ENCODE assay signal across 23 cellular contexts in genomic region chr18:709771-710170, GRCh38. TPM values are rescaled to one million over a fixed set of nuclear protein-coding genes. Genes with fewer than 3 reads are reported as not detected.
A peak's percentile ranks its signal among the peaks of the same experiment; 100 is the strongest.
DNase-seq lines count a peak whose midpoint lies in the region; ATAC-seq and TF ChIP-seq lines count a peak whose summit lies in the region.
"Had no signal": no experiment of that assay in that cellular context is flagged by ENCODE, and none has a peak within 500 bp of the region (broad histone marks: within the 10 kb centered on the region; RNA-seq: fewer than 3 reads in every experiment).

No MANE protein-coding gene starts in this region.

- H3K4me3 Mint-ChIP-seq in activated CD4-positive, alpha-beta T cell treated with anti-CD3 and anti-CD28 coated beads for 36 hours: peak overlapping the region; percentile 4
- no peak overlapping the region for H3K4me3 Mint-ChIP-seq in activated CD4-positive, alpha-beta T cell treated with anti-CD3 and anti-CD28 coated beads, Interleukin-2, amount 10 ng/mL, durations not matched to agents 7 days and 5 days
- peak overlapping the region; percentile 96 for H3K4me3 Mint-ChIP-seq in activated CD8-positive, alpha-beta T cell treated with anti-CD3 and anti-CD28 coated beads for 36 hours

- POLR2A ChIA-PET in activated CD4-positive, alpha-beta T cell treated with anti-CD3 and anti-CD28 coated beads for 36 hours (lab: Charles Lee): interaction anchor here (0.9 kb wide), 1 partner anchor 26 kb away, joined by 3 read pairs; no protein-coding TSS in a partner anchor
- POLR2A ChIA-PET in activated CD4-positive, alpha-beta T cell treated with anti-CD3 and anti-CD28 coated beads, Interleukin-2, amount 10 ng/mL, durations not matched to agents 7 days and 5 days (lab: Charles Lee): no interaction called here
- POLR2A ChIA-PET in activated CD8-positive, alpha-beta T cell treated with anti-CD3 and anti-CD28 coated beads for 36 hours (lab: Charles Lee): interaction anchor here (2.5 kb wide), 1 partner anchor 51 kb away, joined by 14 read pairs; the partner anchor contains the start of gene TYMS

- no peaks in the 10 kb centered on the region for H3K4me1 ChIP-seq in mesendoderm (ENCODE audit: control insufficient read depth, low read depth, low read length)
- H3K4me1 ChIP-seq: psoas muscle had no signal

- no peak overlapping the region for H2BK5ac ChIP-seq in mesendoderm (ENCODE audit: low read length)

- H2BK120ac ChIP-seq in mesendoderm (ENCODE audit: low read depth, low read length): no peak overlapping the region

- no peak overlapping the region for H3K18ac ChIP-seq in mesendoderm (ENCODE audit: low read length)

- no peak overlapping the region for H3K9ac ChIP-seq in mesendoderm (ENCODE audit: low read length)

- no peak overlapping the region for H3K27ac ChIP-seq in mesendoderm (ENCODE audit: low read depth, low read length)
- H3K27ac ChIP-seq in WERI-Rb-1: no peak overlapping the region
- H3K27ac ChIP-seq: C4-2B, HL-60, psoas muscle had no signal

- H3K27me3 ChIP-seq in mesendoderm (ENCODE audit: insufficient read depth, low read length, poor library complexity) (no peaks in the 10 kb centered on the region), WERI-Rb-1 (ENCODE audit: insufficient read depth, low read depth, severe bottlenecking) (no peaks in the 10 kb centered on the region)
- H3K27me3 ChIP-seq: breast epithelium had no signal

- H2AK5ac ChIP-seq in mesendoderm (ENCODE audit: low read length): no peak overlapping the region

- H4K5ac ChIP-seq in mesendoderm (ENCODE audit: low read length): no peak overlapping the region

- H3K9me3 ChIP-seq in WERI-Rb-1 (ENCODE audit: severe bottlenecking): peaks cover 5% of the 10 kb centered on the region
- H3K9me3 ChIP-seq: breast epithelium, psoas muscle had no signal

- no peak for ATAC-seq in activated CD4-positive, alpha-beta T cell treated with anti-CD3 and anti-CD28 coated beads for 36 hours
- ATAC-seq in activated CD8-positive, alpha-beta T cell treated with anti-CD3 and anti-CD28 coated beads for 36 hours: no peak
- no peak for ATAC-seq in HG02798 (IDR thresholded peaks at IDR 0.05; ENCODE audit: poor library complexity, unreplicated experiment)
- ATAC-seq: psoas muscle, T-cell had no signal

- intact Hi-C loops in activated CD4-positive, alpha-beta T cell treated with anti-CD3 and anti-CD28 coated beads for 36 hours (cut with DNase I, micrococcal nuclease): loop anchor here (2.0 to 5.0 kb wide), 3 partner anchors 53 to 441 kb away; partner anchors contain the start of genes CLUL1 (in 1 of the 2), THOC1 (in 1 of the 2) and TYMS (in 1 of the 2)
- intact Hi-C loops in activated CD8-positive, alpha-beta T cell treated with anti-CD3 and anti-CD28 coated beads for 36 hours (cut with micrococcal nuclease): loop anchor here (10.0 kb wide), 1 partner anchor 125 kb away; no protein-coding TSS in a partner anchor

- peaks cover 13% of the 10 kb centered on the region for H3K79me2 ChIP-seq in mesendoderm (ENCODE audit: control insufficient read depth, insufficient read depth, low read length)

- H3K36me3 ChIP-seq in mesendoderm (ENCODE audit: control insufficient read depth, insufficient read depth, low read length) (peaks cover 3% of the 10 kb centered on the region), WERI-Rb-1 (peaks cover 9% of the 10 kb centered on the region)
- H3K36me3 ChIP-seq: breast epithelium had no signal

- no peak overlapping the region for H3K27ac Mint-ChIP-seq in activated CD4-positive, alpha-beta T cell treated with anti-CD3 and anti-CD28 coated beads for 36 hours
- no peak overlapping the region for H3K27ac Mint-ChIP-seq in activated CD4-positive, alpha-beta T cell treated with anti-CD3 and anti-CD28 coated beads, Interleukin-2, amount 10 ng/mL, durations not matched to agents 7 days and 5 days
- peak overlapping the region; percentile 51 for H3K27ac Mint-ChIP-seq in activated CD8-positive, alpha-beta T cell treated with anti-CD3 and anti-CD28 coated beads for 36 hours
- H3K27ac Mint-ChIP-seq: mesothelial cell of epicardium, T-cell had no signal

- no peak overlapping the region for H2BK15ac ChIP-seq in mesendoderm (replicated peaks; ENCODE audit: low read depth)

- TF ChIP-seq CTCF in activated CD8-positive, alpha-beta T cell treated with anti-CD3 and anti-CD28 coated beads for 36 hours (IDR thresholded peaks at IDR 0.05): no peak
- no peak for TF ChIP-seq CTCF in WERI-Rb-1 (IDR thresholded peaks at IDR 0.05; ENCODE audit: low read depth, low read length)

- no peaks in the 10 kb centered on the region for H3K27me3 Mint-ChIP-seq in activated CD4-positive, alpha-beta T cell treated with anti-CD3 and anti-CD28 coated beads for 36 hours
- no peaks in the 10 kb centered on the region for H3K27me3 Mint-ChIP-seq in activated CD4-positive, alpha-beta T cell treated with anti-CD3 and anti-CD28 coated beads, Interleukin-2, amount 10 ng/mL, durations not matched to agents 7 days and 5 days
- no peaks in the 10 kb centered on the region for H3K27me3 Mint-ChIP-seq in activated CD8-positive, alpha-beta T cell treated with anti-CD3 and anti-CD28 coated beads for 36 hours
- H3K27me3 Mint-ChIP-seq: T-cell had no signal

- DNase-seq in activated CD4-positive, alpha-beta T cell treated with anti-CD3 and anti-CD28 coated beads for 36 hours: no peak
- DNase-seq in activated CD4-positive, alpha-beta T cell treated with anti-CD3 and anti-CD28 coated beads, Interleukin-2, amount 10 ng/mL, durations not matched to agents 7 days and 5 days: no peak
- DNase-seq in DMS79 (lab: John Stamatoyannopoulos, UW) (peak; percentile 65), mesendoderm (peak; percentile 55), COR-L47 (lab: John Stamatoyannopoulos, UW) (no peak), WERI-Rb-1 (no peak)
- DNase-seq in activated CD8-positive, alpha-beta T cell treated with anti-CD3 and anti-CD28 coated beads for 36 hours: no peak
- DNase-seq: activated CD4-positive, alpha-beta T cell treated with anti-CD3 and anti-CD28 coated beads, Interleukin-2, amount 50 U/mL, for 48 hours; DND-41; HCEC 1CT; kidney glomerular epithelial cell; NCI-H1694 treated with DMSO at 0.1 percent for 48 hours; NCI-H446 treated with DMSO at 0.1 percent for 48 hours; psoas muscle; SHP77; stimulated activated CD4-positive, alpha-beta T cell treated with anti-CD3 and anti-CD28 coated beads, Interleukin-4, amount 100 ng/mL, for 1 hour; T-cell had no signal

- H3K4me3 ChIP-seq in mesendoderm (ENCODE audit: low read length) (no peak overlapping the region), WERI-Rb-1 (ENCODE audit: low read depth, low read length) (no peak overlapping the region)
- H3K4me3 ChIP-seq: breast epithelium, psoas muscle, skin epidermis had no signal

- WGBS in mesendoderm (ENCODE audit: extremely low coverage, insufficient coverage, low lambda C conversion rate): no CpG with 5 or more reads among the region's 1 CpG

- H3K36me3 Mint-ChIP-seq in activated CD4-positive, alpha-beta T cell treated with anti-CD3 and anti-CD28 coated beads for 36 hours (ENCODE audit: low read depth): peaks cover 55% of the 10 kb centered on the region
- H3K36me3 Mint-ChIP-seq in activated CD4-positive, alpha-beta T cell treated with anti-CD3 and anti-CD28 coated beads, Interleukin-2, amount 10 ng/mL, durations not matched to agents 7 days and 5 days (ENCODE audit: low read depth): peaks cover 32% of the 10 kb centered on the region
- H3K36me3 Mint-ChIP-seq in activated CD8-positive, alpha-beta T cell treated with anti-CD3 and anti-CD28 coated beads for 36 hours (ENCODE audit: low read depth): peaks cover 63% of the 10 kb centered on the region

- CTCF ChIA-PET in activated CD4-positive, alpha-beta T cell treated with anti-CD3 and anti-CD28 coated beads for 36 hours (lab: Charles Lee): interaction anchor here (0.7 to 3.3 kb wide), 3 partner anchors 30 to 130 kb away, joined by 4 to 8 read pairs (median 7); no protein-coding TSS in a partner anchor
- CTCF ChIA-PET in activated CD4-positive, alpha-beta T cell treated with anti-CD3 and anti-CD28 coated beads, Interleukin-2, amount 10 ng/mL, durations not matched to agents 7 days and 5 days (lab: Charles Lee): interaction anchor here (0.8 to 3.3 kb wide), 8 partner anchors 11 to 550 kb away, joined by 3 to 16 read pairs (median 4); no protein-coding TSS in a partner anchor
- CTCF ChIA-PET in activated CD8-positive, alpha-beta T cell treated with anti-CD3 and anti-CD28 coated beads for 36 hours (lab: Charles Lee): interaction anchor here (0.6 to 4.0 kb wide), 2 partner anchors 103 to 130 kb away, joined by 3 to 18 read pairs; no protein-coding TSS in a partner anchor

- H3K56ac ChIP-seq in mesendoderm (ENCODE audit: low read length): no peak overlapping the region

- no peak overlapping the region for H4K8ac ChIP-seq in mesendoderm (ENCODE audit: low read depth, low read length)

- H3K9me3 Mint-ChIP-seq in activated CD4-positive, alpha-beta T cell treated with anti-CD3 and anti-CD28 coated beads for 36 hours (ENCODE audit: low read depth): no peaks in the 10 kb centered on the region
- H3K9me3 Mint-ChIP-seq in activated CD4-positive, alpha-beta T cell treated with anti-CD3 and anti-CD28 coated beads, Interleukin-2, amount 10 ng/mL, durations not matched to agents 7 days and 5 days: no peaks in the 10 kb centered on the region
- H3K9me3 Mint-ChIP-seq in activated CD8-positive, alpha-beta T cell treated with anti-CD3 and anti-CD28 coated beads for 36 hours: peaks cover under 1% of the 10 kb centered on the region

- H3K4ac ChIP-seq in mesendoderm (ENCODE audit: low read depth, low read length): no peak overlapping the region

- peaks cover 11% of the 10 kb centered on the region for H3K79me1 ChIP-seq in mesendoderm (ENCODE audit: low read length)

- no peak overlapping the region for H3K4me2 ChIP-seq in mesendoderm (ENCODE audit: low read length)

- H3K4me1 Mint-ChIP-seq in activated CD4-positive, alpha-beta T cell treated with anti-CD3 and anti-CD28 coated beads for 36 hours: peaks cover 47% of the 10 kb centered on the region
- peaks cover 39% of the 10 kb centered on the region for H3K4me1 Mint-ChIP-seq in activated CD4-positive, alpha-beta T cell treated with anti-CD3 and anti-CD28 coated beads, Interleukin-2, amount 10 ng/mL, durations not matched to agents 7 days and 5 days
- peaks cover 52% of the 10 kb centered on the region for H3K4me1 Mint-ChIP-seq in activated CD8-positive, alpha-beta T cell treated with anti-CD3 and anti-CD28 coated beads for 36 hours (ENCODE audit: low read depth)

- H3K23ac ChIP-seq in mesendoderm (ENCODE audit: low read length): no peak overlapping the region

RNA-seq across cellular contexts. Expression of gene ENOSF1, which starts 2.7 kb away (rescaled TPM):
- total RNA-seq in activated CD4-positive, alpha-beta T cell treated with anti-CD3 and anti-CD28 coated beads for 36 hours: 10 to 100 TPM; 92.6 to 97.4 TPM
- total RNA-seq in activated CD4-positive, alpha-beta T cell treated with anti-CD3 and anti-CD28 coated beads, Interleukin-2, amount 10 ng/mL, durations not matched to agents 7 days and 5 days: 10 to 100 TPM; 67.2 to 70.3 TPM
- 100 to 1,000 TPM; 113 to 114 TPM for total RNA-seq in activated CD8-positive, alpha-beta T cell treated with anti-CD3 and anti-CD28 coated beads for 36 hours
- polyA plus RNA-seq in mesendoderm (2013, experiment 1 of 2): 19.5 TPM
- 18.9 TPM for polyA plus RNA-seq in mesendoderm (2013, experiment 2 of 2)

RNA-seq across cellular contexts. Expression of gene TYMS, which starts 52.3 kb away (rescaled TPM):
- total RNA-seq in activated CD4-positive, alpha-beta T cell treated with anti-CD3 and anti-CD28 coated beads for 36 hours: 100 to 1,000 TPM; 331 to 372 TPM
- 100 to 1,000 TPM; 421 to 478 TPM for total RNA-seq in activated CD4-positive, alpha-beta T cell treated with anti-CD3 and anti-CD28 coated beads, Interleukin-2, amount 10 ng/mL, durations not matched to agents 7 days and 5 days
- total RNA-seq in activated CD8-positive, alpha-beta T cell treated with anti-CD3 and anti-CD28 coated beads for 36 hours: 100 to 1,000 TPM; 324 to 329 TPM
- polyA plus RNA-seq in mesendoderm (2013, experiment 1 of 2): 71.2 TPM
- 72.4 TPM for polyA plus RNA-seq in mesendoderm (2013, experiment 2 of 2)

Comparison
In these comparisons a context has a peak if more than half of its experiments do, and no peak if none do; other contexts are left out.
1. DNase-seq: peak in DMS79 (single experiment) and mesendoderm (single experiment); none in activated CD4-positive, alpha-beta T cell treated with anti-CD3 and anti-CD28 coated beads for 36 hours (single experiment), activated CD4-positive, alpha-beta T cell treated with anti-CD3 and anti-CD28 coated beads, Interleukin-2, amount 10 ng/mL, durations not matched to agents 7 days and 5 days (single experiment), activated CD8-positive, alpha-beta T cell treated with anti-CD3 and anti-CD28 coated beads for 36 hours (single experiment), COR-L47 (single experiment) and WERI-Rb-1 (single experiment).